8 cellular contexts compared by ENCODE assay signal in the genomic region with DNA sequence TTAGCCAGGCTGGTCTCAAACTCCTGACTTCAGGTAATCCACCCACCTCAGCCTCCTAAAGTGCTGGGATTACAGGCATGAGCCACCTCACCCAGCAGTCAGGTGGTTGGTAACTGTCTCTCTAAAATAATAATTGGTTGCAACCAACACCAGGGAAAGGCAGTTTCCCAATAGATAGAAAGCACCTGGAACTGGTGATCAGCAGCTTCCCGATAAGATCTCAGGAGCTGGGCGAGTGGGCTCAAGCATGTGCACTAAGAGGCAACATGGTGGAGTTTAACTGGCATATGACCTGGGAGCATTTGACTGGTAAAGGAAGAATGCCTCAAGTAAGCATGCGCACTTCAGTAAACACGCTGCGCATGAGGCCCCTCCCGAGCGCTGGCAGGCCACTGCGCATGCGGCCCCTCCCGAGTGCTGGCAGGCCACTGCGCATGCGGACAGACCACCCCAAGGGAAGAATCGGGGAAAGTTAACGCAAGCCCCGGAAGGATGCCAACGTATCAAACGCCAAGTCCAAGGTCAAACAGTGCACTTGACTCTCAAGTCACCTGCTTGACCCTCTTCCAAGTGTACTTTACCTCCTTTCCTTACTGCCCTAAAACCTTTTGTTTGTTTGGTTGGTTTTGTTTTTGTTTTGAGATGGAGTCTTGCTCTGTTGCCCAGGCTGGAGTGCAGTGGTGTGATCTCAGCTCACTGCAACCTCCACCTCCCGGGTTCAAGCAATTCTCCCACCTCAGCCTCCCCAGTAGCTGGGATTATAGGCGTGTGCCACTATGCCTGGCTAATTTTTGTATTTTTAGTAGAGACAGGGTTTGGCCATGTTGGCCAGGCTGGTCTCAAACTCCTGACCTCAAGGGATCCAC. TPM values are rescaled to one million over a fixed set of nuclear protein-coding genes. Genes with fewer than 3 reads are reported as not detected.
A peak's percentile ranks its signal among the peaks of the same experiment; 100 is the strongest.
DNase-seq lines count a peak whose midpoint lies in the region; ATAC-seq and TF ChIP-seq lines count a peak whose summit lies in the region.
"Not testable (repeated sequence)": the region's sequence is repeated elsewhere in the genome, so short reads cannot be mapped to it uniquely, and the experiment has no call there.

No MANE protein-coding gene starts in this region.

- intact Hi-C loops in left ventricle myocardium superior (cut with micrococcal nuclease): not testable (repeated sequence)

- H3K4me1 Mint-ChIP-seq in activated T-cell treated with anti-CD3 and anti-CD28 coated beads, Interleukin-2, amount 50 U/mL, for 72 hours (ENCODE audit: low read depth): not testable (repeated sequence)

- peak overlapping the region; percentile 52 to 54 for H3K4me3 Mint-ChIP-seq in activated T-cell treated with anti-CD3 and anti-CD28 coated beads, Interleukin-2, amount 50 U/mL, for 72 hours

- H3K79me2 ChIP-seq in osteoblast (ENCODE audit: insufficient read depth, low read length): not testable (repeated sequence)

- H3K36me3 Mint-ChIP-seq in activated T-cell treated with anti-CD3 and anti-CD28 coated beads, Interleukin-2, amount 50 U/mL, for 72 hours (ENCODE audit: insufficient read depth in 2 of 2): not testable (repeated sequence)

- DNase-seq in ACHN (peak; percentile 82), GM19238 (ENCODE audit: insufficient read length, low spot score) (peak; percentile 44), cerebellum (ENCODE audit: low spot score) (peak; percentile 38), left ventricle myocardium superior (peak; percentile 84)
- peak; percentile 70 to 75 for DNase-seq in activated T-cell treated with anti-CD3 and anti-CD28 coated beads, Interleukin-2, amount 50 U/mL, for 72 hours
- DNase-seq in osteoblast (ENCODE audit: insufficient read length, low spot score, missing footprints): not testable (repeated sequence)
- DNase-seq in stimulated activated CD8-positive, alpha-beta memory T cell treated with anti-CD3 and anti-CD28 coated beads, Interleukin-12 subunit alpha, Interleukin-12 subunit beta, amount 100 ng/mL, for 1 hour (ENCODE audit: low read depth): peak; percentile 45

- ATAC-seq in SK-N-SH treated with all-trans-retinoic acid at 6 μM for 48 hours (peak; percentile 92), left ventricle myocardium superior (peak; percentile 86)
- peak; percentile 57 to 76 for ATAC-seq in activated T-cell treated with anti-CD3 and anti-CD28 coated beads, Interleukin-2, amount 50 U/mL, for 72 hours (replicated peaks in 1 of 2)

- not testable (repeated sequence) for TF ChIP-seq CTCF in osteoblast (IDR thresholded peaks at IDR 0.05; ENCODE audit: extremely low read depth, low read depth, low read length)

- not testable (repeated sequence) for H4K20me1 ChIP-seq in osteoblast (ENCODE audit: insufficient read depth, low read length)

- not testable (repeated sequence) for H3K27ac ChIP-seq in osteoblast (ENCODE audit: low read depth, low read length)

- H3K4me3 ChIP-seq in osteoblast (ENCODE audit: insufficient read depth, low read length): peak overlapping the region; percentile 58

- H3K9me3 Mint-ChIP-seq in activated T-cell treated with anti-CD3 and anti-CD28 coated beads, Interleukin-2, amount 50 U/mL, for 72 hours: not testable (repeated sequence)

- not testable (repeated sequence) for H3K4me1 ChIP-seq in osteoblast (ENCODE audit: insufficient read depth, low read length)

- peak overlapping the region; percentile 77 for H3K4me2 ChIP-seq in osteoblast (ENCODE audit: insufficient read depth, low read length)

- not testable (repeated sequence) for H3K27me3 ChIP-seq in osteoblast (ENCODE audit: insufficient read depth, low read length)

- H3K36me3 ChIP-seq in osteoblast (ENCODE audit: insufficient read depth, low read length): not testable (repeated sequence)

- H3K27me3 Mint-ChIP-seq in activated T-cell treated with anti-CD3 and anti-CD28 coated beads, Interleukin-2, amount 50 U/mL, for 72 hours (ENCODE audit: low read depth): not testable (repeated sequence)

- in situ Hi-C loops in ACHN (cut with HindIII; ENCODE audit: low pct_ligation_motif_present, low pct_unique_long_range_greater_than_20kb, low sequenced_read_pairs): not testable (repeated sequence)

- not testable (repeated sequence) for H3K27ac Mint-ChIP-seq in activated T-cell treated with anti-CD3 and anti-CD28 coated beads, Interleukin-2, amount 50 U/mL, for 72 hours

- not testable (repeated sequence) for H3K9me3 ChIP-seq in osteoblast (ENCODE audit: low read depth, low read length)

- peak overlapping the region; percentile 91 for H2AFZ ChIP-seq in osteoblast (ENCODE audit: low read length)

TF ChIP-seq in SK-N-SH treated with all-trans-retinoic acid at 6 μM for 48 hours, 23 proteins besides CTCF, POLR2A, EP300 and RAD21:
- TF ChIP-seq CSDC2 (CRISPR knock-in tag; IDR thresholded peaks at IDR 0.05): peak; percentile 28; the same call in 1 of the 2 replicates
TF ChIP-seq in SK-N-SH treated with all-trans-retinoic acid at 6 μM for 48 hours: peak in this region for 1; not testable (repeated sequence) for 22.

RNA-seq across cellular contexts. Expression of a gene that starts 34.2 kb away (rescaled TPM):
- total RNA-seq in activated T-cell treated with anti-CD3 and anti-CD28 coated beads, Interleukin-2, amount 50 U/mL, for 72 hours: under 1 TPM; 0.14 to 0.29 TPM
- total RNA-seq in cerebellum (1.5 TPM), left ventricle myocardium superior (0.25 TPM), osteoblast (0.29 and 0.36 TPM in 2 replicates)
